ENCODE assay signal across 1 cellular context in the genomic region with DNA sequence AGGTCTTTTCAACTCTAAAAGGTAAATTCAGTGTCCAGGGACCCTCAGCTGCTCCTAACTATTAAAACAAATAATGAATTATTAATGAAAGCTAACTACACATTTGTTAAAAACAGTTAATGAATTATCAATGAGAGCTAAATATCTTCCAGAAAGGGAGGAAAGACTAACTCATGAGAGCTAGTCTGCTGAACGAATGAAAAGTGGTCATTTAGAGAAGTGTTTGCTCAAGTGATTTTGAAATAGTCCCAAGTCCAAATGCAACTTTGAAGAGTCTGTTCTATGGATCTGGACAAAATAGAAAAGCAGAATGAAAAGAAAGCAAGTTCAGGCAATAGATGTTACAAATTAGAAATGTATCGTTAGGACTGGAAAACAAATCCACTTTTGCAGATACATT.
TF ChIP-seq lines count a peak whose summit lies in the region.

No MANE protein-coding gene starts in this region.

TF ChIP-seq in HepG2, 621 proteins besides CTCF, POLR2A, EP300 and RAD21 (continued from another document and continues in another):
- TF ChIP-seq, protein P1, sequence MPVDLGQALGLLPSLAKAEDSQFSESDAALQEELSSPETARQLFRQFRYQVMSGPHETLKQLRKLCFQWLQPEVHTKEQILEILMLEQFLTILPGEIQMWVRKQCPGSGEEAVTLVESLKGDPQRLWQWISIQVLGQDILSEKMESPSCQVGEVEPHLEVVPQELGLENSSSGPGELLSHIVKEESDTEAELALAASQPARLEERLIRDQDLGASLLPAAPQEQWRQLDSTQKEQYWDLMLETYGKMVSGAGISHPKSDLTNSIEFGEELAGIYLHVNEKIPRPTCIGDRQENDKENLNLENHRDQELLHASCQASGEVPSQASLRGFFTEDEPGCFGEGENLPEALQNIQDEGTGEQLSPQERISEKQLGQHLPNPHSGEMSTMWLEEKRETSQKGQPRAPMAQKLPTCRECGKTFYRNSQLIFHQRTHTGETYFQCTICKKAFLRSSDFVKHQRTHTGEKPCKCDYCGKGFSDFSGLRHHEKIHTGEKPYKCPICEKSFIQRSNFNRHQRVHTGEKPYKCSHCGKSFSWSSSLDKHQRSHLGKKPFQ (CRISPR knock-in tag; IDR thresholded peaks at IDR 0.05; ENCODE audit: insufficient replicate concordance) = no peak
- TF ChIP-seq, protein P2, sequence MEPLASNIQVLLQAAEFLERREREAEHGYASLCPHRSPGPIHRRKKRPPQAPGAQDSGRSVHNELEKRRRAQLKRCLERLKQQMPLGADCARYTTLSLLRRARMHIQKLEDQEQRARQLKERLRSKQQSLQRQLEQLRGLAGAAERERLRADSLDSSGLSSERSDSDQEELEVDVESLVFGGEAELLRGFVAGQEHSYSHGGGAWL (CRISPR knock-in tag; IDR thresholded peaks at IDR 0.05) = no peak
- TF ChIP-seq ZNF264 (CRISPR knock-in tag; IDR thresholded peaks at IDR 0.05) (peak; percentile 58; the same call in 1 of the 2 replicates), SIX1 (CRISPR knock-in tag; IDR thresholded peaks at IDR 0.05; ENCODE audit: borderline replicate concordance) (no peak; the same call in 1 of the 2 replicates), ZNF589 (CRISPR knock-in tag; conservative IDR thresholded peaks at IDR 0.05) (no peak), GTF3A (CRISPR knock-in tag; conservative IDR thresholded peaks at IDR 0.05) (no peak), ZNF839 (CRISPR knock-in tag; IDR thresholded peaks at IDR 0.05; ENCODE audit: borderline replicate concordance) (no peak), LCORL (IDR thresholded peaks at IDR 0.05) (no peak), LCORL (CRISPR knock-in tag; IDR thresholded peaks at IDR 0.05) (peak; percentile 62; the same call in 1 of the 2 replicates), ZNF816 (CRISPR knock-in tag; IDR thresholded peaks at IDR 0.05; ENCODE audit: borderline replicate concordance) (no peak), ZNF3 (CRISPR knock-in tag; IDR thresholded peaks at IDR 0.05) (no peak; the same call in 1 of the 2 replicates), GABPA (IDR thresholded peaks at IDR 0.05; ENCODE audit: low read depth, low read length) (no peak), GABPA (CRISPR knock-in tag; IDR thresholded peaks at IDR 0.05; ENCODE audit: low read depth) (no peak), HOXA3 (CRISPR knock-in tag; IDR thresholded peaks at IDR 0.05) (no peak), ZNF260 (CRISPR knock-in tag; IDR thresholded peaks at IDR 0.05; ENCODE audit: borderline replicate concordance, low read depth) (no peak), SPEN (CRISPR knock-in tag; IDR thresholded peaks at IDR 0.05; ENCODE audit: low read depth) (no peak), FOXJ3 (CRISPR knock-in tag; IDR thresholded peaks at IDR 0.05; ENCODE audit: borderline replicate concordance) (peak; percentile 57; the same call in 1 of the 2 replicates), ZNF629 (CRISPR knock-in tag; conservative IDR thresholded peaks at IDR 0.05) (no peak), FOXO1 (CRISPR knock-in tag; IDR thresholded peaks at IDR 0.05) (no peak), MED1 (CRISPR knock-in tag; IDR thresholded peaks at IDR 0.05) (peak; percentile 64), RFX1 (IDR thresholded peaks at IDR 0.05) (no peak), RARA (CRISPR knock-in tag; IDR thresholded peaks at IDR 0.05) (0 out of 2 replicates have a peak, but pooled peaks have one; percentile 32), NFYC (CRISPR knock-in tag; IDR thresholded peaks at IDR 0.05) (no peak), PPARG (CRISPR knock-in tag; conservative IDR thresholded peaks at IDR 0.05) (no peak), ZNF337 (CRISPR knock-in tag; IDR thresholded peaks at IDR 0.05; ENCODE audit: borderline replicate concordance, low read depth) (no peak), ZNF792 (CRISPR knock-in tag; IDR thresholded peaks at IDR 0.05) (peak; percentile 55; the same call in 1 of the 2 replicates), MAFG (CRISPR knock-in tag; IDR thresholded peaks at IDR 0.05) (no peak), TCF7 (IDR thresholded peaks at IDR 0.05; ENCODE audit: low read depth) (0 out of 2 replicates have a peak, but pooled peaks have one; percentile 51), ZNF563 (CRISPR knock-in tag; IDR thresholded peaks at IDR 0.05) (no peak), MTA3 (CRISPR knock-in tag; IDR thresholded peaks at IDR 0.05) (no peak), HIVEP1 (CRISPR knock-in tag; IDR thresholded peaks at IDR 0.05) (no peak), TRIM24 (CRISPR knock-in tag; IDR thresholded peaks at IDR 0.05) (no peak), ZNF749 (CRISPR knock-in tag; IDR thresholded peaks at IDR 0.05; ENCODE audit: borderline replicate concordance) (no peak), FOSL2 (CRISPR knock-in tag; IDR thresholded peaks at IDR 0.05) (no peak), CBFB (CRISPR knock-in tag; IDR thresholded peaks at IDR 0.05) (no peak)
- TF ChIP-seq, protein P3, sequence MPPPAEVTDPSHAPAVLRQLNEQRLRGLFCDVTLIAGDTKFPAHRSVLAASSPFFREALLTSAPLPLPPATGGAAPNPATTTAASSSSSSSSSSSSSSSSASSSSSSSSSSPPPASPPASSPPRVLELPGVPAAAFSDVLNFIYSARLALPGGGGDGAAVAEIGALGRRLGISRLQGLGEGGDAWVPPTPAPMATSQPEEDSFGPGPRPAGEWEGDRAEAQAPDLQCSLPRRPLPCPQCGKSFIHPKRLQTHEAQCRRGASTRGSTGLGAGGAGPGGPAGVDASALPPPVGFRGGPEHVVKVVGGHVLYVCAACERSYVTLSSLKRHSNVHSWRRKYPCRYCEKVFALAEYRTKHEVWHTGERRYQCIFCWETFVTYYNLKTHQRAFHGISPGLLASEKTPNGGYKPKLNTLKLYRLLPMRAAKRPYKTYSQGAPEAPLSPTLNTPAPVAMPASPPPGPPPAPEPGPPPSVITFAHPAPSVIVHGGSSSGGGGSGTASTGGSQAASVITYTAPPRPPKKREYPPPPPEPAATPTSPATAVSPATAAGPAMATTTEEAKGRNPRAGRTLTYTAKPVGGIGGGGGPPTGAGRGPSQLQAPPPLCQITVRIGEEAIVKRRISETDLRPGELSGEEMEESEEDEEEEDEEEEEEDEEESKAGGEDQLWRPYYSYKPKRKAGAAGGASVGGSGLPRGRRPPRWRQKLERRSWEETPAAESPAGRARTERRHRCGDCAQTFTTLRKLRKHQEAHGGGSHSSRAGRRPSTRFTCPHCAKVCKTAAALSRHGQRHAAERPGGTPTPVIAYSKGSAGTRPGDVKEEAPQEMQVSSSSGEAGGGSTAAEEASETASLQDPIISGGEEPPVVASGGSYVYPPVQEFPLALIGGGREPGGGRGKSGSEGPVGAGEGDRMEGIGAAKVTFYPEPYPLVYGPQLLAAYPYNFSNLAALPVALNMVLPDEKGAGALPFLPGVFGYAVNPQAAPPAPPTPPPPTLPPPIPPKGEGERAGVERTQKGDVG (CRISPR knock-in tag; IDR thresholded peaks at IDR 0.05; ENCODE audit: borderline replicate concordance) = no peak
- TF ChIP-seq, protein P4, sequence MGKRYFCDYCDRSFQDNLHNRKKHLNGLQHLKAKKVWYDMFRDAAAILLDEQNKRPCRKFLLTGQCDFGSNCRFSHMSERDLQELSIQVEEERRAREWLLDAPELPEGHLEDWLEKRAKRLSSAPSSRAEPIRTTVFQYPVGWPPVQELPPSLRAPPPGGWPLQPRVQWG (CRISPR knock-in tag; IDR thresholded peaks at IDR 0.05; ENCODE audit: borderline replicate concordance, low read depth) = no peak
- TF ChIP-seq, protein P5, sequence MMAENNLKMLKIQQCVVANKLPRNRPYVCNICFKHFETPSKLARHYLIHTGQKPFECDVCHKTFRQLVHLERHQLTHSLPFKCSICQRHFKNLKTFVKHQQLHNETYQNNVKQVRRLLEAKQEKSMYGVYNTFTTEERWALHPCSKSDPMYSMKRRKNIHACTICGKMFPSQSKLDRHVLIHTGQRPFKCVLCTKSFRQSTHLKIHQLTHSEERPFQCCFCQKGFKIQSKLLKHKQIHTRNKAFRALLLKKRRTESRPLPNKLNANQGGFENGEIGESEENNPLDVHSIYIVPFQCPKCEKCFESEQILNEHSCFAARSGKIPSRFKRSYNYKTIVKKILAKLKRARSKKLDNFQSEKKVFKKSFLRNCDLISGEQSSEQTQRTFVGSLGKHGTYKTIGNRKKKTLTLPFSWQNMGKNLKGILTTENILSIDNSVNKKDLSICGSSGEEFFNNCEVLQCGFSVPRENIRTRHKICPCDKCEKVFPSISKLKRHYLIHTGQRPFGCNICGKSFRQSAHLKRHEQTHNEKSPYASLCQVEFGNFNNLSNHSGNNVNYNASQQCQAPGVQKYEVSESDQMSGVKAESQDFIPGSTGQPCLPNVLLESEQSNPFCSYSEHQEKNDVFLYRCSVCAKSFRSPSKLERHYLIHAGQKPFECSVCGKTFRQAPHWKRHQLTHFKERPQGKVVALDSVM (CRISPR knock-in tag; IDR thresholded peaks at IDR 0.05) = no peak
- TF ChIP-seq, protein P6, sequence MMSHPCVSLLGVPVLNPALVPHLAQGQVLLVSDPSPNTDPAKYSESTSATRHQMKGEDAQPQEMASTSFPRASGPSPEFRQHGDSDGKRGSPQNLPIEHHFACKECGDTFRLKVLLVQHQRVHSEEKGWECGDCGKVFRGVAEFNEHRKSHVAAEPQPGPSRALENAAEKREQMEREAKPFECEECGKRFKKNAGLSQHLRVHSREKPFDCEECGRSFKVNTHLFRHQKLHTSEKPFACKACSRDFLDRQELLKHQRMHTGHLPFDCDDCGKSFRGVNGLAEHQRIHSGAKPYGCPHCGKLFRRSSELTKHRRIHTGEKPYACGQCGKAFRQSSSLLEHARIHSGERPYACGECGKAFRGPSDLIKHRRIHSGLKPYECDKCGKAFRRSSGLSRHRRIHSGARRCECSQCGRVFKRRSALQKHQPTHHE (CRISPR knock-in tag; IDR thresholded peaks at IDR 0.05; ENCODE audit: borderline replicate concordance) = no peak
- TF ChIP-seq, protein P7, sequence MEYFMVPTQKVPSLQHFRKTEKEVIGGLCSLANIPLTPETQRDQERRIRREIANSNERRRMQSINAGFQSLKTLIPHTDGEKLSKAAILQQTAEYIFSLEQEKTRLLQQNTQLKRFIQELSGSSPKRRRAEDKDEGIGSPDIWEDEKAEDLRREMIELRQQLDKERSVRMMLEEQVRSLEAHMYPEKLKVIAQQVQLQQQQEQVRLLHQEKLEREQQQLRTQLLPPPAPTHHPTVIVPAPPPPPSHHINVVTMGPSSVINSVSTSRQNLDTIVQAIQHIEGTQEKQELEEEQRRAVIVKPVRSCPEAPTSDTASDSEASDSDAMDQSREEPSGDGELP (IDR thresholded peaks at IDR 0.05; ENCODE audit: borderline replicate concordance, low read depth) = no peak
- TF ChIP-seq, protein P8, sequence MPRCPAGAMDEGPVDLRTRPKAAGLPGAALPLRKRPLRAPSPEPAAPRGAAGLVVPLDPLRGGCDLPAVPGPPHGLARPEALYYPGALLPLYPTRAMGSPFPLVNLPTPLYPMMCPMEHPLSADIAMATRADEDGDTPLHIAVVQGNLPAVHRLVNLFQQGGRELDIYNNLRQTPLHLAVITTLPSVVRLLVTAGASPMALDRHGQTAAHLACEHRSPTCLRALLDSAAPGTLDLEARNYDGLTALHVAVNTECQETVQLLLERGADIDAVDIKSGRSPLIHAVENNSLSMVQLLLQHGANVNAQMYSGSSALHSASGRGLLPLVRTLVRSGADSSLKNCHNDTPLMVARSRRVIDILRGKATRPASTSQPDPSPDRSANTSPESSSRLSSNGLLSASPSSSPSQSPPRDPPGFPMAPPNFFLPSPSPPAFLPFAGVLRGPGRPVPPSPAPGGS (CRISPR knock-in tag; IDR thresholded peaks at IDR 0.05) = no peak
- TF ChIP-seq, protein P9, sequence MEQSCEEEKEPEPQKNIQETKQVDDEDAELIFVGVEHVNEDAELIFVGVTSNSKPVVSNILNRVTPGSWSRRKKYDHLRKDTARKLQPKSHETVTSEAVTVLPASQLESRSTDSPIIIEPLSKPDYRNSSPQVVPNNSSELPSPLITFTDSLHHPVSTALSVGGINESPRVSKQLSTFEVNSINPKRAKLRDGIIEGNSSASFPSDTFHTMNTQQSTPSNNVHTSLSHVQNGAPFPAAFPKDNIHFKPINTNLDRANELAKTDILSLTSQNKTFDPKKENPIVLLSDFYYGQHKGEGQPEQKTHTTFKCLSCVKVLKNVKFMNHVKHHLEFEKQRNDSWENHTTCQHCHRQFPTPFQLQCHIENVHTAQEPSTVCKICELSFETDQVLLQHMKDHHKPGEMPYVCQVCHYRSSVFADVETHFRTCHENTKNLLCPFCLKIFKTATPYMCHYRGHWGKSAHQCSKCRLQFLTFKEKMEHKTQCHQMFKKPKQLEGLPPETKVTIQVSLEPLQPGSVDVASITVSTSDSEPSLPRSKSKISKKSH (CRISPR knock-in tag; IDR thresholded peaks at IDR 0.05; ENCODE audit: borderline replicate concordance) = no peak
- TF ChIP-seq, protein P10, sequence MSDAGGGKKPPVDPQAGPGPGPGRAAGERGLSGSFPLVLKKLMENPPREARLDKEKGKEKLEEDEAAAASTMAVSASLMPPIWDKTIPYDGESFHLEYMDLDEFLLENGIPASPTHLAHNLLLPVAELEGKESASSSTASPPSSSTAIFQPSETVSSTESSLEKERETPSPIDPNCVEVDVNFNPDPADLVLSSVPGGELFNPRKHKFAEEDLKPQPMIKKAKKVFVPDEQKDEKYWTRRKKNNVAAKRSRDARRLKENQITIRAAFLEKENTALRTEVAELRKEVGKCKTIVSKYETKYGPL (CRISPR knock-in tag; IDR thresholded peaks at IDR 0.05) = no peak
- TF ChIP-seq, protein P11, sequence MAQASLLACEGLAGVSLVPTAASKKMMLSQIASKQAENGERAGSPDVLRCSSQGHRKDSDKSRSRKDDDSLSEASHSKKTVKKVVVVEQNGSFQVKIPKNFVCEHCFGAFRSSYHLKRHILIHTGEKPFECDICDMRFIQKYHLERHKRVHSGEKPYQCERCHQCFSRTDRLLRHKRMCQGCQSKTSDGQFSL (CRISPR knock-in tag; IDR thresholded peaks at IDR 0.05) = no peak
- TF ChIP-seq, protein P12, sequence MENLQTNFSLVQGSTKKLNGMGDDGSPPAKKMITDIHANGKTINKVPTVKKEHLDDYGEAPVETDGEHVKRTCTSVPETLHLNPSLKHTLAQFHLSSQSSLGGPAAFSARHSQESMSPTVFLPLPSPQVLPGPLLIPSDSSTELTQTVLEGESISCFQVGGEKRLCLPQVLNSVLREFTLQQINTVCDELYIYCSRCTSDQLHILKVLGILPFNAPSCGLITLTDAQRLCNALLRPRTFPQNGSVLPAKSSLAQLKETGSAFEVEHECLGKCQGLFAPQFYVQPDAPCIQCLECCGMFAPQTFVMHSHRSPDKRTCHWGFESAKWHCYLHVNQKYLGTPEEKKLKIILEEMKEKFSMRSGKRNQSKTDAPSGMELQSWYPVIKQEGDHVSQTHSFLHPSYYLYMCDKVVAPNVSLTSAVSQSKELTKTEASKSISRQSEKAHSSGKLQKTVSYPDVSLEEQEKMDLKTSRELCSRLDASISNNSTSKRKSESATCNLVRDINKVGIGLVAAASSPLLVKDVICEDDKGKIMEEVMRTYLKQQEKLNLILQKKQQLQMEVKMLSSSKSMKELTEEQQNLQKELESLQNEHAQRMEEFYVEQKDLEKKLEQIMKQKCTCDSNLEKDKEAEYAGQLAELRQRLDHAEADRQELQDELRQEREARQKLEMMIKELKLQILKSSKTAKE (CRISPR knock-in tag; IDR thresholded peaks at IDR 0.05; ENCODE audit: borderline replicate concordance) = no peak
- TF ChIP-seq, protein P13, sequence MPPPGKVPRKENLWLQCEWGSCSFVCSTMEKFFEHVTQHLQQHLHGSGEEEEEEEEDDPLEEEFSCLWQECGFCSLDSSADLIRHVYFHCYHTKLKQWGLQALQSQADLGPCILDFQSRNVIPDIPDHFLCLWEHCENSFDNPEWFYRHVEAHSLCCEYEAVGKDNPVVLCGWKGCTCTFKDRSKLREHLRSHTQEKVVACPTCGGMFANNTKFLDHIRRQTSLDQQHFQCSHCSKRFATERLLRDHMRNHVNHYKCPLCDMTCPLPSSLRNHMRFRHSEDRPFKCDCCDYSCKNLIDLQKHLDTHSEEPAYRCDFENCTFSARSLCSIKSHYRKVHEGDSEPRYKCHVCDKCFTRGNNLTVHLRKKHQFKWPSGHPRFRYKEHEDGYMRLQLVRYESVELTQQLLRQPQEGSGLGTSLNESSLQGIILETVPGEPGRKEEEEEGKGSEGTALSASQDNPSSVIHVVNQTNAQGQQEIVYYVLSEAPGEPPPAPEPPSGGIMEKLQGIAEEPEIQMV (CRISPR knock-in tag; IDR thresholded peaks at IDR 0.05; ENCODE audit: low read depth) = no peak
